ENCODE assay signal across 15 cellular contexts in the genomic region with DNA sequence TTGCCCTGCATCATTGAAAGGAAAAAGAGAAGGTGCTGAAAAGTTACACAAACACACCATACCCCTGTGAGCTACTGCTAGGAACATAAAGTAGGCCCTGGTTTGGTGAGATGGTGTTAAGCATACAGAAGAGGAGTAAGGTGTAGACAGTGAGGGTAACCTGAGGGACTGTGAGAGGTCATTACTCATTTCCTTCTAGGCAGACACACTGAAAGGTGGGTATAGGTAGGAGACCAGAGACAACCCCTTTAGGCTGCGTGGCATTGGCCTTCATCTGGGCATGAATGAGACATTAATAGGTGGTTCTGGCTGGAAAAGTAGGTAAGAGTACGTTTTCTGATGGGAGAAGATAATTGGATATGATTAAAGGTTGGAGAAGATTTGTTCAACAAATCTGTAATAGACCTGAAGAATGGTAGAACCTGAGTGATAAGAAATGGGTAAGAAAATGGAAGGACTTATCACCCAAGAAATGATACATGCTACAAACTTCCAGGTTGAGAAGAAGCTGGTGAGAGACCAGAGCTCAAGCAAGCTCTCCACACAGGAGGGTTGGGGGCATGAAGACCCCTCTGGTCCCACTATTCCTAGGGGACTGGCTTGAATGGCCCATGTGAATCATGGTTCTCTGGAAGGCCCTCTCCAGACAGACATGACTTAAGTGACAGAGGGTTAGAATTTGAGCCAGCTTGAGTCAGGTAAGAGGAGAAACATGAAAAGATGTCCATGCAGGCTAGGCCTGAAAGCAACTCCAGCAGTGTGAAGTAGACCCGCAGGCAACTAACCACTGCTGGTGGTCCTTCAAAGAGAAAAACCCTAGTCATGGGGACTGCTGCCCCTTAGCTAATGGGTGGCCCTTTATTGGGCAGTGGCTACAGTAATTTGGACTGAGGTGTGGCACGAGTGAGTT. TPM values are rescaled to one million over a fixed set of nuclear protein-coding genes. Genes with fewer than 3 reads are reported as not detected.
A peak's percentile ranks its signal among the peaks of the same experiment; 100 is the strongest.
DNase-seq lines count a peak whose midpoint lies in the region; ATAC-seq and TF ChIP-seq lines count a peak whose summit lies in the region.
"Had no signal": no experiment of that assay in that cellular context is flagged by ENCODE, and none has a peak within 500 bp of the region (broad histone marks: within the 10 kb centered on the region; RNA-seq: fewer than 3 reads in every experiment).

No MANE protein-coding gene starts in this region.

- ATAC-seq in heart left ventricle (no peak), T-helper 17 cell (no peak), GM21515 (IDR thresholded peaks at IDR 0.05; ENCODE audit: unreplicated experiment) (no peak)
- ATAC-seq: heart right ventricle had no signal

- intact Hi-C loops in heart left ventricle (cut with DNase I) = loop anchor here in 9 of 10 donors (2.0 to 10.0 kb wide), 11 partner anchors 21 to 1077 kb away; a partner anchor contains a TSS

- TF ChIP-seq POLR2A in heart left ventricle (IDR thresholded peaks at IDR 0.05) = no peak

- H3K27ac ChIP-seq in cardiac muscle cell (peak overlapping the region; percentile 35), heart left ventricle (peak overlapping the region in 1 of 12 donors; percentile 0), epithelial cell of prostate (peak overlapping the region; percentile 95)
- H3K27ac ChIP-seq: BLaER1 treated with 17β-estradiol and CSF1 and Interleukin-3, amounts not matched to agents 10 nM and 100 nM had no signal

- DNase-seq in cardiac muscle cell (ENCODE audit: low read depth in 1 of 2, low spot score in 1 of 2) (no peak), heart left ventricle (no peak), T-helper 17 cell (no peak), epithelial cell of prostate (ENCODE audit: low read depth, low spot score) (no peak), ureter (ENCODE audit: low spot score) (peak; percentile 36), NCI-H2171 (lab: John Stamatoyannopoulos, UW) (no peak), globus pallidus (ENCODE audit: low spot score) (no peak)
- DNase-seq: activated CD4-positive, alpha-beta T cell treated with anti-CD3 and anti-CD28 coated beads for 48 hours; effector CD8-positive, alpha-beta T cell; heart right ventricle; NCI-H1092 treated with DMSO at 0.1 percent for 48 hours; NCI-H748 treated with DMSO at 0.1 percent for 48 hours; occipital lobe had no signal

- WGBS in heart left ventricle, 4 donors = 68 to 82% (median 79%) methylated on average over 4 of the region's 4 CpGs

- no peaks in the 10 kb centered on the region for H3K9me3 ChIP-seq in cardiac muscle cell (ENCODE audit: low read depth)
- no peaks in the 10 kb centered on the region for H3K9me3 ChIP-seq in heart left ventricle
- no peaks in the 10 kb centered on the region for H3K9me3 ChIP-seq in T-helper 17 cell (ENCODE audit: control insufficient read depth, low read length, poor library complexity, severe bottlenecking)
- H3K9me3 ChIP-seq: BLaER1 treated with 17β-estradiol and CSF1 and Interleukin-3, amounts not matched to agents 10 nM and 100 nM; heart right ventricle had no signal

- no peaks in the 10 kb centered on the region for H3K27me3 Mint-ChIP-seq in T-helper 17 cell

- H3K4me3 ChIP-seq in cardiac muscle cell = no peak overlapping the region
- no peak overlapping the region for H3K4me3 ChIP-seq in heart left ventricle
- H3K4me3 ChIP-seq: BLaER1 treated with 17β-estradiol and CSF1 and Interleukin-3, amounts not matched to agents 10 nM and 100 nM; heart right ventricle had no signal

- H3K36me3 Mint-ChIP-seq in T-helper 17 cell (ENCODE audit: low read depth) = peaks cover 7% of the 10 kb centered on the region

- peaks cover 21% of the 10 kb centered on the region for H3K4me1 Mint-ChIP-seq in T-helper 17 cell

- peaks cover 24% of the 10 kb centered on the region for H3K36me3 ChIP-seq in cardiac muscle cell
- H3K36me3 ChIP-seq in heart left ventricle = peaks cover 0 to 65% (median 55%) of the 10 kb centered on the region in 9 donors

- H3K4me1 ChIP-seq in cardiac muscle cell (ENCODE audit: low read depth) = no peaks in the 10 kb centered on the region
- H3K4me1 ChIP-seq in heart left ventricle = peaks cover 4 to 64% (median 41%) of the 10 kb centered on the region in 12 donors

- TF ChIP-seq CTCF in cardiac muscle cell (IDR thresholded peaks at IDR 0.05; ENCODE audit: low read depth, low read length) (no peak), heart left ventricle (IDR thresholded peaks at IDR 0.05) (no peak)

- H3K27me3 ChIP-seq in cardiac muscle cell (no peaks in the 10 kb centered on the region), heart left ventricle (no peaks in the 10 kb centered on the region)
- H3K27me3 ChIP-seq: BLaER1 treated with 17β-estradiol and CSF1 and Interleukin-3, amounts not matched to agents 10 nM and 100 nM; heart right ventricle had no signal

- peak overlapping the region; percentile 93 for H3K27ac Mint-ChIP-seq in T-helper 17 cell

- H3K4me3 Mint-ChIP-seq in T-helper 17 cell = peak overlapping the region; percentile 56

RNA-seq across cellular contexts. Expression of a gene that starts 3.8 kb away (rescaled TPM):
- total RNA-seq in cardiac muscle cell = 40.7 and 66.1 TPM in 2 replicates
- polyA plus RNA-seq in cardiac muscle cell = 42.0 and 43.1 TPM in 2 replicates
- total RNA-seq in heart left ventricle = 10 to 100 TPM; 20.8 to 75.0 (median 37.0) TPM
- polyA plus RNA-seq in heart left ventricle = 100 to 1,000 TPM in 1 of 2 donors, 10 to 100 TPM in 1; 57.9 to 124 TPM
- 10 to 100 TPM; 18.1 to 23.8 TPM for total RNA-seq in T-helper 17 cell
- total RNA-seq in ureter = 34.6 TPM

RNA-seq across cellular contexts. Expression of a gene that starts 21.3 kb away (rescaled TPM):
- total RNA-seq in cardiac muscle cell (178 and 237 TPM in 2 replicates), heart left ventricle (100 to 1,000 TPM; 334 to 554 (median 472) TPM), T-helper 17 cell (100 to 1,000 TPM; 109 to 117 TPM), ureter (124 TPM)
- polyA plus RNA-seq in cardiac muscle cell (363 and 376 TPM in 2 replicates), heart left ventricle (100 to 1,000 TPM; 375 to 515 TPM)
